9 cellular contexts compared by ENCODE assay signal in genomic region chr4:129422277-129422676, GRCh38.
"Had no signal": no experiment of that assay in that cellular context is flagged by ENCODE, and none has a peak within 500 bp of the region (broad histone marks: within the 10 kb centered on the region; RNA-seq: fewer than 3 reads in every experiment).

No MANE protein-coding gene starts in this region.

- H3K9me3 ChIP-seq: HAP-1 had no signal

- FAIRE-seq: HTR-8/SVneo had no signal

- H3K4me2 ChIP-seq: KMS-11 had no signal

- H3K4me3 ChIP-seq: HAP-1 had no signal

- H3K9ac ChIP-seq: KMS-11 had no signal

- H3K27ac ChIP-seq: KMS-11 had no signal

- H3K4me3 Mint-ChIP-seq: HFFc6 had no signal

- H3K4me1 ChIP-seq: HAP-1 had no signal

- H3K27ac Mint-ChIP-seq: HFFc6 had no signal

- H3K36me3 ChIP-seq: HAP-1 had no signal

- ATAC-seq: HCT116 had no signal

- DNase-seq: GOT3, H7, HFFc6, Karpas-422, KBM-7 had no signal
